ENCODE assay signal across 22 cellular contexts in the genomic region with DNA sequence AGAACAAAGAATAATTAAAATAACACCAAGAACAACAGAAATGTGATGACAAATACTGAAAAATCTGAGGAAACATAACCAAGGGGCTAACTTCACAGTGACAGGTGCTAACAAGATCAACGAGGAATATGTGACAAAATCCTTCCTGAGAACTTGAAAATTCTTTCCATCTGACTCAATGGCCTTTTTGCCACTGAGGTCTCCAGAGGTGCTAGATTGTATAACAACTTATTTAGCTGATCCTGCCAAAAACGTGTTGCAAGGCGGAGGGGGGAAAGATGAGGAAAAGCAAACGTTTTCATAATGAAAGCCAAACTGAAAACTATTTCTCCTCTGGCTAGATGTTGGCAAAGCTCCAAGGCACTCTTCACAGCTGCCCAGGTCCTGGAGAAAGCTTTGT.
"Had no signal": no experiment of that assay in that cellular context is flagged by ENCODE, and none has a peak within 500 bp of the region (broad histone marks: within the 10 kb centered on the region; RNA-seq: fewer than 3 reads in every experiment).

No MANE protein-coding gene starts in this region.

- H3K4me3 ChIP-seq: breast epithelium had no signal

- ATAC-seq: activated CD8-positive, alpha-beta memory T cell treated with anti-CD3 and anti-CD28 coated beads, Interleukin-2, amount 10 ng/mL, durations not matched to agents 7 days and 5 days; PC-3; WTC11 had no signal

- H3K4me1 ChIP-seq: breast epithelium had no signal

- H3K36me3 ChIP-seq: breast epithelium had no signal

- H3K27ac ChIP-seq: breast epithelium had no signal

- H3K9me3 ChIP-seq: breast epithelium had no signal

- DNase-seq: activated CD4-positive, alpha-beta T cell treated with anti-CD3 and anti-CD28 coated beads for 48 hours; activated CD4-positive, alpha-beta T cell treated with anti-CD3 and anti-CD28 coated beads, Interleukin-2, amount 50 U/mL, for 4 hours; activated CD4-positive, CD25-positive, alpha-beta regulatory T cell treated with anti-CD3 and anti-CD28 coated beads, Interleukin-2, amount 50 U/mL, for 72 hours; activated CD8-positive, alpha-beta memory T cell treated with anti-CD3 and anti-CD28 coated beads, Interleukin-2, amount 10 ng/mL, durations not matched to agents 7 days and 5 days; activated effector memory CD4-positive, alpha-beta T cell treated with Interleukin-2 at 50 U/mL for 16 hours; activated naive CD4-positive, alpha-beta T cell; activated T-cell treated with anti-CD3 and anti-CD28 coated beads, Interleukin-2, amount 50 U/mL, for 24 hours; aorta; caudate nucleus; KG1; NCI-H1092 treated with DMSO at 0.1 percent for 48 hours; NCI-H1436 treated with DMSO at 0.1 percent for 48 hours; NCI-H187; NCI-H2081; NCI-H2171; NCI-H2227 treated with DMSO at 0.1 percent for 48 hours; NCI-H510A; NCI-H526 treated with DMSO at 0.1 percent for 48 hours; PC-3; SHP77 treated with DMSO at 0.1 percent for 48 hours had no signal
